18 cellular contexts compared by ENCODE assay signal in genomic region chr19:46872967-46873366, GRCh38.
"Had no signal": no experiment of that assay in that cellular context is flagged by ENCODE, and none has a peak within 500 bp of the region (broad histone marks: within the 10 kb centered on the region; RNA-seq: fewer than 3 reads in every experiment).

No MANE protein-coding gene starts in this region.

- H3K36me3 ChIP-seq: pancreas had no signal

- H3K4me3 ChIP-seq: body of pancreas, dorsolateral prefrontal cortex, hepatocyte, lung, pancreas had no signal

- H2AFZ ChIP-seq: hepatocyte had no signal

- H3K27me3 ChIP-seq: body of pancreas, dorsolateral prefrontal cortex, foreskin keratinocyte, hepatocyte, pancreas had no signal

- H3K9me3 Mint-ChIP-seq: activated naive CD4-positive, alpha-beta T cell treated with anti-CD3 and anti-CD28 coated beads for 36 hours; activated T-helper 2 cell treated with anti-CD3 and anti-CD28 coated beads, Interferon-gamma antibody, Interleukin-2, Interleukin-4, amounts not matched to agents 10 μg/mL and 5 μg/mL and 100 μg/mL, durations not matched to agents 14 hours and 24 hours and 36 hours; naive B cell; neural crest cell had no signal

- DNase-seq: activated CD4-positive, alpha-beta T cell treated with anti-CD3 and anti-CD28 coated beads for 1 hour; activated CD4-positive, alpha-beta T cell treated with anti-CD3 and anti-CD28 coated beads, Interleukin-2, amount 50 U/mL, for 48 hours; activated CD8-positive, alpha-beta memory T cell treated with anti-CD3 and anti-CD28 coated beads, Interleukin-2, amount 10 ng/mL, durations not matched to agents 7 days and 5 days; activated naive CD4-positive, alpha-beta T cell treated with anti-CD3 and anti-CD28 coated beads for 36 hours; activated T-cell treated with anti-CD3 and anti-CD28 coated beads, Interleukin-2, amount 50 U/mL, for 1 hour; body of pancreas; caudate nucleus; dorsolateral prefrontal cortex; foreskin keratinocyte; left cardiac atrium; naive B cell; pancreas; stimulated activated CD4-positive, alpha-beta T cell treated with anti-CD3 and anti-CD28 coated beads, Interleukin-4, amount 100 ng/mL, for 24 hours; stimulated activated naive CD4-positive, alpha-beta T cell had no signal

- H3K36me3 Mint-ChIP-seq: activated CD8-positive, alpha-beta memory T cell treated with anti-CD3 and anti-CD28 coated beads, Interleukin-2, amount 10 ng/mL, durations not matched to agents 7 days and 5 days; naive B cell had no signal

- H3K27me3 Mint-ChIP-seq: activated CD8-positive, alpha-beta memory T cell treated with anti-CD3 and anti-CD28 coated beads, Interleukin-2, amount 10 ng/mL, durations not matched to agents 7 days and 5 days; naive B cell had no signal

- H3K9me3 ChIP-seq: body of pancreas, pancreas had no signal

- H3K4me3 Mint-ChIP-seq: activated CD8-positive, alpha-beta memory T cell treated with anti-CD3 and anti-CD28 coated beads, Interleukin-2, amount 10 ng/mL, durations not matched to agents 7 days and 5 days; activated naive CD4-positive, alpha-beta T cell treated with anti-CD3 and anti-CD28 coated beads for 36 hours; neural crest cell had no signal

- H3K27ac Mint-ChIP-seq: activated CD8-positive, alpha-beta memory T cell treated with anti-CD3 and anti-CD28 coated beads, Interleukin-2, amount 10 ng/mL, durations not matched to agents 7 days and 5 days; activated naive CD4-positive, alpha-beta T cell treated with anti-CD3 and anti-CD28 coated beads for 36 hours; activated T-helper 2 cell treated with anti-CD3 and anti-CD28 coated beads, Interferon-gamma antibody, Interleukin-2, Interleukin-4, amounts not matched to agents 10 μg/mL and 5 μg/mL and 100 μg/mL, durations not matched to agents 14 hours and 24 hours and 36 hours had no signal

- H3K4me2 ChIP-seq: hepatocyte had no signal

- H3K27ac ChIP-seq: body of pancreas, pancreas had no signal
